Comparison of ENCODE assay signal across 11 cellular contexts in genomic region chr12:1054103-1054838, GRCh38.
A peak's percentile ranks its signal among the peaks of the same experiment; 100 is the strongest.
DNase-seq lines count a peak whose midpoint lies in the region; ATAC-seq and TF ChIP-seq lines count a peak whose summit lies in the region.
"Had no signal": no experiment of that assay in that cellular context is flagged by ENCODE, and none has a peak within 500 bp of the region (broad histone marks: within the 10 kb centered on the region; RNA-seq: fewer than 3 reads in every experiment).

No MANE protein-coding gene starts in this region.

- TF ChIP-seq POLR2A in upper lobe of left lung (IDR thresholded peaks at IDR 0.05): no peak

- no TSS peak for BruUV-seq in A673 (replicated peaks; lab: Mats Ljungman, UMichigan)

- ATAC-seq in HG03025 (IDR thresholded peaks at IDR 0.05; ENCODE audit: low FRiP score, unreplicated experiment) (no peak), HG03457 (IDR thresholded peaks at IDR 0.05; ENCODE audit: unreplicated experiment) (no peak), upper lobe of left lung (ENCODE audit: low FRiP score in 2 of 2) (no peak)

- H3K4me1 ChIP-seq in A673 (ENCODE audit: insufficient read depth, low read length, poor library complexity, severe bottlenecking) (peaks cover 19% of the 10 kb centered on the region), ectodermal cell (ENCODE audit: control insufficient read depth, insufficient read depth, low read length) (peaks cover 18% of the 10 kb centered on the region), liver (ENCODE audit: control insufficient read depth in 4 of 4, insufficient read depth in 4 of 4, low read length in 3 of 4) (peaks cover 4 to 22% (median 16%) of the 10 kb centered on the region in 4 donors), upper lobe of left lung (peaks cover 12 to 23% (median 16%) of the 10 kb centered on the region in 4 donors)
- H3K4me1 ChIP-seq: colonic mucosa had no signal

- DNase-seq in A673 (ENCODE audit: low spot score) (peak; percentile 14), NCI-H146 (lab: John Stamatoyannopoulos, UW) (peak; percentile 94), NCI-H82 treated with DMSO at 0.1 percent for 48 hours (lab: John Stamatoyannopoulos, UW; ENCODE audit: unreplicated experiment) (no peak), upper lobe of left lung (no peak)
- DNase-seq: ACHN; activated CD4-positive, alpha-beta T cell treated with anti-CD3 and anti-CD28 coated beads for 4 hours; colonic mucosa had no signal

- H3K4me3 ChIP-seq in A673 (ENCODE audit: low read depth, low read length, poor library complexity, severe bottlenecking): no peak overlapping the region
- H3K4me3 ChIP-seq in ectodermal cell (ENCODE audit: insufficient read depth, low read depth, low read length): no peak overlapping the region
- no peak overlapping the region for H3K4me3 ChIP-seq in liver (ENCODE audit: low read depth in 1 of 3, low read length in 3 of 3)
- no peak overlapping the region for H3K4me3 ChIP-seq in upper lobe of left lung
- H3K4me3 ChIP-seq: colonic mucosa had no signal

- peak in 1 of 2 donors; percentile 4 for TF ChIP-seq RAD21 in liver (IDR thresholded peaks at IDR 0.05)

- peak overlapping the region; percentile 10 for H3K27ac ChIP-seq in A673 (ENCODE audit: low read depth, low read length, poor library complexity, severe bottlenecking)
- peak overlapping the region; percentile 22 for H3K27ac ChIP-seq in ectodermal cell (ENCODE audit: insufficient read depth, low read depth, low read length, poor library complexity, severe bottlenecking)
- peak overlapping the region in 1 of 2 donors; percentile 41 for H3K27ac ChIP-seq in liver (ENCODE audit: low read depth in 1 of 2, low read length in 2 of 2)
- peak overlapping the region in 1 of 4 donors; percentile 17 for H3K27ac ChIP-seq in upper lobe of left lung
- H3K27ac ChIP-seq: colonic mucosa had no signal

- intact Hi-C loops in A673 (cut with micrococcal nuclease; ENCODE audit: unreplicated experiment): no loop called here

- POLR2A ChIA-PET in A673 (lab: Charles Lee; ENCODE audit: low non-redundant PET): interaction anchor here (0.6 to 0.7 kb wide), 2 partner anchors 59 to 377 kb away, joined by 3 to 6 read pairs; no protein-coding TSS in a partner anchor

- H3K27me3 ChIP-seq in A673 (replicated peaks; ENCODE audit: insufficient read depth, low read depth, low read length, poor library complexity): no peaks in the 10 kb centered on the region
- H3K27me3 ChIP-seq in ectodermal cell (ENCODE audit: control insufficient read depth, insufficient read depth, low read length, poor library complexity, severe bottlenecking): no peaks in the 10 kb centered on the region
- H3K27me3 ChIP-seq in liver (ENCODE audit: control insufficient read depth in 4 of 4, insufficient read depth in 4 of 4, low read length in 3 of 4): no peaks in the 10 kb centered on the region
- H3K27me3 ChIP-seq in upper lobe of left lung: no peaks in the 10 kb centered on the region
- H3K27me3 ChIP-seq: colonic mucosa had no signal

- H3K9ac ChIP-seq in liver (ENCODE audit: low read depth in 1 of 2, low read length in 2 of 2): no peak overlapping the region

- no peak for TF ChIP-seq CTCF in A673 (conservative IDR thresholded peaks at IDR 0.05; ENCODE audit: low read depth, low read length)
- no peak for TF ChIP-seq CTCF in liver (IDR thresholded peaks at IDR 0.05; ENCODE audit: low read depth, low read length, missing input control)
- no peak for TF ChIP-seq CTCF in upper lobe of left lung (IDR thresholded peaks at IDR 0.05)

- H3K9me3 ChIP-seq in A673 (ENCODE audit: low read depth, low read length, poor library complexity, severe bottlenecking): peaks cover 14% of the 10 kb centered on the region
- H3K9me3 ChIP-seq in ectodermal cell (ENCODE audit: control insufficient read depth, low read length): peaks cover 4% of the 10 kb centered on the region
- H3K9me3 ChIP-seq in liver (ENCODE audit: control insufficient read depth in 4 of 4, low read length in 3 of 4): no peaks in the 10 kb centered on the region
- peaks cover 0 to 9% (median 6%) of the 10 kb centered on the region in 4 donors for H3K9me3 ChIP-seq in upper lobe of left lung
- H3K9me3 ChIP-seq: colonic mucosa had no signal

- no peak for TF ChIP-seq EP300 in upper lobe of left lung (IDR thresholded peaks at IDR 0.05)

- 41 to 49% methylated on average over 4 to 6 of the region's 6 CpGs for WGBS in ectodermal cell, 2 experiments
- 28% methylated on average over 6 of the region's 6 CpGs for WGBS in liver
- 69 to 72% methylated on average over 6 of the region's 6 CpGs for WGBS in upper lobe of left lung, 2 donors

- H3K36me3 ChIP-seq in A673 (ENCODE audit: insufficient read depth, low read length, poor library complexity, severe bottlenecking): no peaks in the 10 kb centered on the region
- H3K36me3 ChIP-seq in ectodermal cell (ENCODE audit: control insufficient read depth, insufficient read depth, low read length): peaks cover 3% of the 10 kb centered on the region
- H3K36me3 ChIP-seq in liver (ENCODE audit: control insufficient read depth in 4 of 4, insufficient read depth in 3 of 4, low read depth in 1 of 4, low read length in 3 of 4): no peaks in the 10 kb centered on the region
- no peaks in the 10 kb centered on the region for H3K36me3 ChIP-seq in upper lobe of left lung
- H3K36me3 ChIP-seq: colonic mucosa had no signal

- CTCF ChIA-PET in A673 (lab: Charles Lee): interaction anchor here (0.7 kb wide), 1 partner anchor 15 kb away, joined by 3 read pairs; no protein-coding TSS in a partner anchor

TF ChIP-seq in liver, 16 proteins besides CTCF, POLR2A, EP300 and RAD21:
- peak; percentile 25 for TF ChIP-seq MAX (IDR thresholded peaks at IDR 0.05)
- TF ChIP-seq ATF3 (IDR thresholded peaks at IDR 0.05): peak; percentile 11
- peak; percentile 51 for TF ChIP-seq YY1 (IDR thresholded peaks at IDR 0.05)
- no peak for TF ChIP-seq EGR1 (IDR thresholded peaks at IDR 0.05; ENCODE audit: low read depth in 2 of 2)
- peak; percentile 48 to 61 for TF ChIP-seq RXRA (IDR thresholded peaks at IDR 0.05)
- TF ChIP-seq HNF4A (conservative IDR thresholded peaks at IDR 0.05): peak; percentile 20 to 33
- no peak for TF ChIP-seq HNF4G (IDR thresholded peaks at IDR 0.05)

Comparison
In these comparisons a context has a peak if more than half of its experiments do, and no peak if none do; other contexts are left out.
1. DNase-seq: peak in A673 (single experiment) and NCI-H146 (single experiment); none in NCI-H82 treated with DMSO at 0.1 percent for 48 hours (single experiment) and upper lobe of left lung (0 of 2).